In the genomic region with DNA sequence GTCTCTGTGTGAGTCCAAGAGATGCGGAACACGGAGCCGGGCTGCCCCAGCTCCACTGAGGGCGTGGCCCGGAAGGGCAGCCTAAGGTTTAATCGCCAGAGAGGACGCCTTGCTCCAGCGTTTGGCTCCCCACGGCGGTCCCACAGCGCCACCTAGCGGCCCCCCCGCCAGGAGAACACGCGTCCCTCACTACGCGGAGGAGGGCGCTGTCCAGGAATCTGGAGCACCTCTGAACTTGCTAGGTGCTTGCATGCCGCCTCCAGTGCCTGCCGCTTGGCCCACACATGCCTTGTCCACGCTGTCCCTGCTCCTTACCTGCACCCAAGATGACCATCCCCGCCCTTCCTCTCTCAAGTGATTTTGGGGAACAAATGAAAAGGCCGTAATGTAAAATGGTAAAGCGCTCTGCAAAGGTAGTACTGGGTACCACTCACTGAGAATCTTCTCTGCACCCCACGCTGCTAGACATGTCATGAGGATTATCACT, we compare ENCODE assay signal across 1 cellular context.
A peak's percentile ranks its signal among the peaks of the same experiment; 100 is the strongest.
TF ChIP-seq lines count a peak whose summit lies in the region.

No MANE protein-coding gene starts in this region.

TF ChIP-seq in K562, 482 proteins besides CTCF, POLR2A, EP300 and RAD21 (continued from another document and continues in another):
- TF ChIP-seq ETV1 (tag; conservative IDR thresholded peaks at IDR 0.05; ENCODE audit: low read depth) (peak; percentile 79), ELF4 (CRISPR knock-in tag; IDR thresholded peaks at IDR 0.05) (no peak), ZKSCAN1 (IDR thresholded peaks at IDR 0.05; ENCODE audit: low read depth, low read length) (peak; percentile 83), CREBBP (IDR thresholded peaks at IDR 0.05; ENCODE audit: low read depth, low read length) (no peak), NR4A1 (CRISPR knock-in tag; IDR thresholded peaks at IDR 0.05) (no peak), NR4A1 (tag; IDR thresholded peaks at IDR 0.05) (no peak), ZNF507 (tag; conservative IDR thresholded peaks at IDR 0.05) (no peak), NEUROD1 (IDR thresholded peaks at IDR 0.05; ENCODE audit: borderline replicate concordance, low read depth, low read length, partially characterized antibody) (peak; percentile 26), RNF2 (IDR thresholded peaks at IDR 0.05) (peak; percentile 60; the same call in 1 of the 2 replicates), PHTF2 (CRISPR knock-in tag; IDR thresholded peaks at IDR 0.05) (no peak), ZNF239 (CRISPR knock-in tag; IDR thresholded peaks at IDR 0.05) (no peak), HNRNPUL1 (IDR thresholded peaks at IDR 0.05; ENCODE audit: low read length) (no peak), BRCA1 (IDR thresholded peaks at IDR 0.05) (no peak), BRCA1 (CRISPR knock-in tag; IDR thresholded peaks at IDR 0.05) (no peak), PURB (CRISPR knock-in tag; IDR thresholded peaks at IDR 0.05; ENCODE audit: low read depth) (no peak), TCFL5 (CRISPR knock-in tag; conservative IDR thresholded peaks at IDR 0.05) (no peak), ZNF197 (CRISPR knock-in tag; IDR thresholded peaks at IDR 0.05; ENCODE audit: low read depth) (no peak), ZNF561 (CRISPR knock-in tag; conservative IDR thresholded peaks at IDR 0.05) (no peak), LCOR (CRISPR knock-in tag; IDR thresholded peaks at IDR 0.05) (peak; percentile 82), ZNF695 (CRISPR knock-in tag; IDR thresholded peaks at IDR 0.05) (no peak), TCF7L2 (IDR thresholded peaks at IDR 0.05; ENCODE audit: low read depth, low read length) (no peak), PHB2 (IDR thresholded peaks at IDR 0.05; ENCODE audit: low read depth) (no peak), NR2C2 (CRISPR knock-in tag; IDR thresholded peaks at IDR 0.05) (no peak), NR2C2 (tag; IDR thresholded peaks at IDR 0.05) (no peak), TAL1 (IDR thresholded peaks at IDR 0.05) (no peak), KDM1A (IDR thresholded peaks at IDR 0.05) (no peak), JUND (IDR thresholded peaks at IDR 0.05; ENCODE audit: borderline replicate concordance, low read depth, low read length) (peak; percentile 70), JUND (tag; IDR thresholded peaks at IDR 0.05; ENCODE audit: borderline replicate concordance, low read depth, low read length) (no peak; the same call in 2 of the 3 replicates), WHSC1 (IDR thresholded peaks at IDR 0.05; ENCODE audit: low read length) (no peak), ETV6 (IDR thresholded peaks at IDR 0.05; ENCODE audit: borderline replicate concordance in 1 of 2, low read depth in 2 of 2, low read length in 1 of 2) (no peak; a peak in 1 of 4 replicates), ETV6 (CRISPR knock-in tag; IDR thresholded peaks at IDR 0.05; ENCODE audit: borderline replicate concordance) (no peak)
- TF ChIP-seq, protein P1, sequence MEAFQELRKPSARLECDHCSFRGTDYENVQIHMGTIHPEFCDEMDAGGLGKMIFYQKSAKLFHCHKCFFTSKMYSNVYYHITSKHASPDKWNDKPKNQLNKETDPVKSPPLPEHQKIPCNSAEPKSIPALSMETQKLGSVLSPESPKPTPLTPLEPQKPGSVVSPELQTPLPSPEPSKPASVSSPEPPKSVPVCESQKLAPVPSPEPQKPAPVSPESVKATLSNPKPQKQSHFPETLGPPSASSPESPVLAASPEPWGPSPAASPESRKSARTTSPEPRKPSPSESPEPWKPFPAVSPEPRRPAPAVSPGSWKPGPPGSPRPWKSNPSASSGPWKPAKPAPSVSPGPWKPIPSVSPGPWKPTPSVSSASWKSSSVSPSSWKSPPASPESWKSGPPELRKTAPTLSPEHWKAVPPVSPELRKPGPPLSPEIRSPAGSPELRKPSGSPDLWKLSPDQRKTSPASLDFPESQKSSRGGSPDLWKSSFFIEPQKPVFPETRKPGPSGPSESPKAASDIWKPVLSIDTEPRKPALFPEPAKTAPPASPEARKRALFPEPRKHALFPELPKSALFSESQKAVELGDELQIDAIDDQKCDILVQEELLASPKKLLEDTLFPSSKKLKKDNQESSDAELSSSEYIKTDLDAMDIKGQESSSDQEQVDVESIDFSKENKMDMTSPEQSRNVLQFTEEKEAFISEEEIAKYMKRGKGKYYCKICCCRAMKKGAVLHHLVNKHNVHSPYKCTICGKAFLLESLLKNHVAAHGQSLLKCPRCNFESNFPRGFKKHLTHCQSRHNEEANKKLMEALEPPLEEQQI (IDR thresholded peaks at IDR 0.05): peak; percentile 70
- TF ChIP-seq, protein P2, sequence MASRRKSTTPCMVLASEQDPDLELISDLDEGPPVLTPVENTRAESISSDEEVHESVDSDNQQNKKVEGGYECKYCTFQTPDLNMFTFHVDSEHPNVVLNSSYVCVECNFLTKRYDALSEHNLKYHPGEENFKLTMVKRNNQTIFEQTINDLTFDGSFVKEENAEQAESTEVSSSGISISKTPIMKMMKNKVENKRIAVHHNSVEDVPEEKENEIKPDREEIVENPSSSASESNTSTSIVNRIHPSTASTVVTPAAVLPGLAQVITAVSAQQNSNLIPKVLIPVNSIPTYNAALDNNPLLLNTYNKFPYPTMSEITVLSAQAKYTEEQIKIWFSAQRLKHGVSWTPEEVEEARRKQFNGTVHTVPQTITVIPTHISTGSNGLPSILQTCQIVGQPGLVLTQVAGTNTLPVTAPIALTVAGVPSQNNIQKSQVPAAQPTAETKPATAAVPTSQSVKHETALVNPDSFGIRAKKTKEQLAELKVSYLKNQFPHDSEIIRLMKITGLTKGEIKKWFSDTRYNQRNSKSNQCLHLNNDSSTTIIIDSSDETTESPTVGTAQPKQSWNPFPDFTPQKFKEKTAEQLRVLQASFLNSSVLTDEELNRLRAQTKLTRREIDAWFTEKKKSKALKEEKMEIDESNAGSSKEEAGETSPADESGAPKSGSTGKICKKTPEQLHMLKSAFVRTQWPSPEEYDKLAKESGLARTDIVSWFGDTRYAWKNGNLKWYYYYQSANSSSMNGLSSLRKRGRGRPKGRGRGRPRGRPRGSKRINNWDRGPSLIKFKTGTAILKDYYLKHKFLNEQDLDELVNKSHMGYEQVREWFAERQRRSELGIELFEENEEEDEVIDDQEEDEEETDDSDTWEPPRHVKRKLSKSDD (conservative IDR thresholded peaks at IDR 0.05; ENCODE audit: low read length): no peak
- TF ChIP-seq, protein P3, sequence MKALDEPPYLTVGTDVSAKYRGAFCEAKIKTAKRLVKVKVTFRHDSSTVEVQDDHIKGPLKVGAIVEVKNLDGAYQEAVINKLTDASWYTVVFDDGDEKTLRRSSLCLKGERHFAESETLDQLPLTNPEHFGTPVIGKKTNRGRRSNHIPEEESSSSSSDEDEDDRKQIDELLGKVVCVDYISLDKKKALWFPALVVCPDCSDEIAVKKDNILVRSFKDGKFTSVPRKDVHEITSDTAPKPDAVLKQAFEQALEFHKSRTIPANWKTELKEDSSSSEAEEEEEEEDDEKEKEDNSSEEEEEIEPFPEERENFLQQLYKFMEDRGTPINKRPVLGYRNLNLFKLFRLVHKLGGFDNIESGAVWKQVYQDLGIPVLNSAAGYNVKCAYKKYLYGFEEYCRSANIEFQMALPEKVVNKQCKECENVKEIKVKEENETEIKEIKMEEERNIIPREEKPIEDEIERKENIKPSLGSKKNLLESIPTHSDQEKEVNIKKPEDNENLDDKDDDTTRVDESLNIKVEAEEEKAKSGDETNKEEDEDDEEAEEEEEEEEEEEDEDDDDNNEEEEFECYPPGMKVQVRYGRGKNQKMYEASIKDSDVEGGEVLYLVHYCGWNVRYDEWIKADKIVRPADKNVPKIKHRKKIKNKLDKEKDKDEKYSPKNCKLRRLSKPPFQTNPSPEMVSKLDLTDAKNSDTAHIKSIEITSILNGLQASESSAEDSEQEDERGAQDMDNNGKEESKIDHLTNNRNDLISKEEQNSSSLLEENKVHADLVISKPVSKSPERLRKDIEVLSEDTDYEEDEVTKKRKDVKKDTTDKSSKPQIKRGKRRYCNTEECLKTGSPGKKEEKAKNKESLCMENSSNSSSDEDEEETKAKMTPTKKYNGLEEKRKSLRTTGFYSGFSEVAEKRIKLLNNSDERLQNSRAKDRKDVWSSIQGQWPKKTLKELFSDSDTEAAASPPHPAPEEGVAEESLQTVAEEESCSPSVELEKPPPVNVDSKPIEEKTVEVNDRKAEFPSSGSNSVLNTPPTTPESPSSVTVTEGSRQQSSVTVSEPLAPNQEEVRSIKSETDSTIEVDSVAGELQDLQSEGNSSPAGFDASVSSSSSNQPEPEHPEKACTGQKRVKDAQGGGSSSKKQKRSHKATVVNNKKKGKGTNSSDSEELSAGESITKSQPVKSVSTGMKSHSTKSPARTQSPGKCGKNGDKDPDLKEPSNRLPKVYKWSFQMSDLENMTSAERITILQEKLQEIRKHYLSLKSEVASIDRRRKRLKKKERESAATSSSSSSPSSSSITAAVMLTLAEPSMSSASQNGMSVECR (CRISPR knock-in tag; IDR thresholded peaks at IDR 0.05): peak; percentile 74
- TF ChIP-seq, protein P4, sequence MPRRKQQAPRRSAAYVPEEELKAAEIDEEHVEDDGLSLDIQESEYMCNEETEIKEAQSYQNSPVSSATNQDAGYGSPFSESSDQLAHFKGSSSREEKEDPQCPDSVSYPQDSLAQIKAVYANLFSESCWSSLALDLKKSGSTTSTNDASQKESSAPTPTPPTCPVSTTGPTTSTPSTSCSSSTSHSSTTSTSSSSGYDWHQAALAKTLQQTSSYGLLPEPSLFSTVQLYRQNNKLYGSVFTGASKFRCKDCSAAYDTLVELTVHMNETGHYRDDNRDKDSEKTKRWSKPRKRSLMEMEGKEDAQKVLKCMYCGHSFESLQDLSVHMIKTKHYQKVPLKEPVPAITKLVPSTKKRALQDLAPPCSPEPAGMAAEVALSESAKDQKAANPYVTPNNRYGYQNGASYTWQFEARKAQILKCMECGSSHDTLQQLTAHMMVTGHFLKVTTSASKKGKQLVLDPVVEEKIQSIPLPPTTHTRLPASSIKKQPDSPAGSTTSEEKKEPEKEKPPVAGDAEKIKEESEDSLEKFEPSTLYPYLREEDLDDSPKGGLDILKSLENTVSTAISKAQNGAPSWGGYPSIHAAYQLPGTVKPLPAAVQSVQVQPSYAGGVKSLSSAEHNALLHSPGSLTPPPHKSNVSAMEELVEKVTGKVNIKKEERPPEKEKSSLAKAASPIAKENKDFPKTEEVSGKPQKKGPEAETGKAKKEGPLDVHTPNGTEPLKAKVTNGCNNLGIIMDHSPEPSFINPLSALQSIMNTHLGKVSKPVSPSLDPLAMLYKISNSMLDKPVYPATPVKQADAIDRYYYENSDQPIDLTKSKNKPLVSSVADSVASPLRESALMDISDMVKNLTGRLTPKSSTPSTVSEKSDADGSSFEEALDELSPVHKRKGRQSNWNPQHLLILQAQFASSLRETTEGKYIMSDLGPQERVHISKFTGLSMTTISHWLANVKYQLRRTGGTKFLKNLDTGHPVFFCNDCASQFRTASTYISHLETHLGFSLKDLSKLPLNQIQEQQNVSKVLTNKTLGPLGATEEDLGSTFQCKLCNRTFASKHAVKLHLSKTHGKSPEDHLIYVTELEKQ (CRISPR knock-in tag; IDR thresholded peaks at IDR 0.05): no peak
- TF ChIP-seq, protein P5, sequence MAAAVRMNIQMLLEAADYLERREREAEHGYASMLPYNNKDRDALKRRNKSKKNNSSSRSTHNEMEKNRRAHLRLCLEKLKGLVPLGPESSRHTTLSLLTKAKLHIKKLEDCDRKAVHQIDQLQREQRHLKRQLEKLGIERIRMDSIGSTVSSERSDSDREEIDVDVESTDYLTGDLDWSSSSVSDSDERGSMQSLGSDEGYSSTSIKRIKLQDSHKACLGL (CRISPR knock-in tag; IDR thresholded peaks at IDR 0.05; ENCODE audit: borderline replicate concordance, poor library complexity, severe bottlenecking): no peak
- TF ChIP-seq, protein P6, sequence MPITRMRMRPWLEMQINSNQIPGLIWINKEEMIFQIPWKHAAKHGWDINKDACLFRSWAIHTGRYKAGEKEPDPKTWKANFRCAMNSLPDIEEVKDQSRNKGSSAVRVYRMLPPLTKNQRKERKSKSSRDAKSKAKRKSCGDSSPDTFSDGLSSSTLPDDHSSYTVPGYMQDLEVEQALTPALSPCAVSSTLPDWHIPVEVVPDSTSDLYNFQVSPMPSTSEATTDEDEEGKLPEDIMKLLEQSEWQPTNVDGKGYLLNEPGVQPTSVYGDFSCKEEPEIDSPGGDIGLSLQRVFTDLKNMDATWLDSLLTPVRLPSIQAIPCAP (CRISPR knock-in tag; IDR thresholded peaks at IDR 0.05; ENCODE audit: borderline replicate concordance): no peak
- TF ChIP-seq, protein P7, sequence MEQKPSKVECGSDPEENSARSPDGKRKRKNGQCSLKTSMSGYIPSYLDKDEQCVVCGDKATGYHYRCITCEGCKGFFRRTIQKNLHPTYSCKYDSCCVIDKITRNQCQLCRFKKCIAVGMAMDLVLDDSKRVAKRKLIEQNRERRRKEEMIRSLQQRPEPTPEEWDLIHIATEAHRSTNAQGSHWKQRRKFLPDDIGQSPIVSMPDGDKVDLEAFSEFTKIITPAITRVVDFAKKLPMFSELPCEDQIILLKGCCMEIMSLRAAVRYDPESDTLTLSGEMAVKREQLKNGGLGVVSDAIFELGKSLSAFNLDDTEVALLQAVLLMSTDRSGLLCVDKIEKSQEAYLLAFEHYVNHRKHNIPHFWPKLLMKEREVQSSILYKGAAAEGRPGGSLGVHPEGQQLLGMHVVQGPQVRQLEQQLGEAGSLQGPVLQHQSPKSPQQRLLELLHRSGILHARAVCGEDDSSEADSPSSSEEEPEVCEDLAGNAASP (IDR thresholded peaks at IDR 0.05): no peak
- TF ChIP-seq, protein P8, sequence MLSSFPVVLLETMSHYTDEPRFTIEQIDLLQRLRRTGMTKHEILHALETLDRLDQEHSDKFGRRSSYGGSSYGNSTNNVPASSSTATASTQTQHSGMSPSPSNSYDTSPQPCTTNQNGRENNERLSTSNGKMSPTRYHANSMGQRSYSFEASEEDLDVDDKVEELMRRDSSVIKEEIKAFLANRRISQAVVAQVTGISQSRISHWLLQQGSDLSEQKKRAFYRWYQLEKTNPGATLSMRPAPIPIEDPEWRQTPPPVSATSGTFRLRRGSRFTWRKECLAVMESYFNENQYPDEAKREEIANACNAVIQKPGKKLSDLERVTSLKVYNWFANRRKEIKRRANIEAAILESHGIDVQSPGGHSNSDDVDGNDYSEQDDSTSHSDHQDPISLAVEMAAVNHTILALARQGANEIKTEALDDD (IDR thresholded peaks at IDR 0.05): no peak
- TF ChIP-seq, protein P9, sequence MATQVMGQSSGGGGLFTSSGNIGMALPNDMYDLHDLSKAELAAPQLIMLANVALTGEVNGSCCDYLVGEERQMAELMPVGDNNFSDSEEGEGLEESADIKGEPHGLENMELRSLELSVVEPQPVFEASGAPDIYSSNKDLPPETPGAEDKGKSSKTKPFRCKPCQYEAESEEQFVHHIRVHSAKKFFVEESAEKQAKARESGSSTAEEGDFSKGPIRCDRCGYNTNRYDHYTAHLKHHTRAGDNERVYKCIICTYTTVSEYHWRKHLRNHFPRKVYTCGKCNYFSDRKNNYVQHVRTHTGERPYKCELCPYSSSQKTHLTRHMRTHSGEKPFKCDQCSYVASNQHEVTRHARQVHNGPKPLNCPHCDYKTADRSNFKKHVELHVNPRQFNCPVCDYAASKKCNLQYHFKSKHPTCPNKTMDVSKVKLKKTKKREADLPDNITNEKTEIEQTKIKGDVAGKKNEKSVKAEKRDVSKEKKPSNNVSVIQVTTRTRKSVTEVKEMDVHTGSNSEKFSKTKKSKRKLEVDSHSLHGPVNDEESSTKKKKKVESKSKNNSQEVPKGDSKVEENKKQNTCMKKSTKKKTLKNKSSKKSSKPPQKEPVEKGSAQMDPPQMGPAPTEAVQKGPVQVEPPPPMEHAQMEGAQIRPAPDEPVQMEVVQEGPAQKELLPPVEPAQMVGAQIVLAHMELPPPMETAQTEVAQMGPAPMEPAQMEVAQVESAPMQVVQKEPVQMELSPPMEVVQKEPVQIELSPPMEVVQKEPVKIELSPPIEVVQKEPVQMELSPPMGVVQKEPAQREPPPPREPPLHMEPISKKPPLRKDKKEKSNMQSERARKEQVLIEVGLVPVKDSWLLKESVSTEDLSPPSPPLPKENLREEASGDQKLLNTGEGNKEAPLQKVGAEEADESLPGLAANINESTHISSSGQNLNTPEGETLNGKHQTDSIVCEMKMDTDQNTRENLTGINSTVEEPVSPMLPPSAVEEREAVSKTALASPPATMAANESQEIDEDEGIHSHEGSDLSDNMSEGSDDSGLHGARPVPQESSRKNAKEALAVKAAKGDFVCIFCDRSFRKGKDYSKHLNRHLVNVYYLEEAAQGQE (CRISPR knock-in tag; IDR thresholded peaks at IDR 0.05; ENCODE audit: low read depth): peak; percentile 87
